Comparison of ENCODE assay signal across 8 cellular contexts in genomic region chr9:113274474-113275146, GRCh38. TPM values are rescaled to one million over a fixed set of nuclear protein-coding genes. Genes with fewer than 3 reads are reported as not detected.
DNase-seq lines count a peak whose midpoint lies in the region; ATAC-seq and TF ChIP-seq lines count a peak whose summit lies in the region.

No MANE protein-coding gene starts in this region.

- intact Hi-C loops in HCT116 (cut with micrococcal nuclease) = loop anchor here (1.0 to 10.0 kb wide), 4 partner anchors 66 to 384 kb away; partner anchors contain the start of gene WDR31

- TF ChIP-seq CTCF in HCT116 (IDR thresholded peaks at IDR 0.05 in 2 of 3, conservative IDR thresholded peaks at IDR 0.05 in 1 of 3; ENCODE audit: borderline replicate concordance in 1 of 3, insufficient read depth in 1 of 3, low read depth in 2 of 3, low read length in 2 of 3) = peak; percentile 52 to 70 (median 55); a peak in 5 of 6 replicates
- TF ChIP-seq CTCF in upper lobe of left lung (IDR thresholded peaks at IDR 0.05) = peak; percentile 47 to 85 (median 64)

- no peak for TF ChIP-seq EP300 in upper lobe of left lung (IDR thresholded peaks at IDR 0.05)

- 0 to 3% methylated on average over 14 to 15 of the region's 15 CpGs for WGBS in upper lobe of left lung, 2 donors

- peaks cover 61% of the 10 kb centered on the region for H3K79me2 ChIP-seq in HCT116 (ENCODE audit: insufficient read depth, low read length)

- H2AFZ ChIP-seq in HCT116 (ENCODE audit: low read depth, low read length, poor library complexity, severe bottlenecking) = peak overlapping the region; percentile 63

- no peak for TF ChIP-seq POLR2A in HCT116 (IDR thresholded peaks at IDR 0.05; ENCODE audit: borderline replicate concordance, extremely low read depth, insufficient read depth, insufficient read length)
- no peak for TF ChIP-seq POLR2A in upper lobe of left lung (IDR thresholded peaks at IDR 0.05)

- ATAC-seq in HCT116 (peak; percentile 39), upper lobe of left lung (ENCODE audit: low FRiP score in 2 of 2) (peak; percentile 68 to 82)

- no peaks in the 10 kb centered on the region for H3K27me3 ChIP-seq in HCT116 (ENCODE audit: insufficient read depth, low read length)
- H3K27me3 ChIP-seq in upper lobe of left lung = no peaks in the 10 kb centered on the region

- H3K9me3 ChIP-seq in HCT116 (ENCODE audit: control insufficient read depth in 1 of 2, insufficient read depth in 1 of 2, low read depth in 1 of 2, low read length in 2 of 2) = no peaks in the 10 kb centered on the region
- H3K9me3 ChIP-seq in upper lobe of left lung = no peaks in the 10 kb centered on the region

- H3K4me2 ChIP-seq in HCT116 (ENCODE audit: low read length) = peak overlapping the region; percentile 79

- DNase-seq in stimulated activated CD4-positive, alpha-beta T cell treated with anti-CD3 and anti-CD28 coated beads, Interleukin-15, amount 100 ng/mL, for 24 hours = peak; percentile 19
- no peak for DNase-seq in stimulated activated CD4-positive, alpha-beta T cell treated with anti-CD3 and anti-CD28 coated beads, Interleukin-4, amount 100 ng/mL, for 1 hour
- DNase-seq in HCT116 (ENCODE audit: low read depth, low spot score) (peak; percentile 48), NCI-H1092 treated with DMSO at 0.1 percent for 48 hours (lab: John Stamatoyannopoulos, UW) (peak; percentile 53), SW 1271 (lab: John Stamatoyannopoulos, UW) (peak; percentile 36 to 76), epithelial cell of prostate (ENCODE audit: low read depth, low spot score) (no peak), midbrain (lab: John Stamatoyannopoulos, UW) (peak; percentile 70), upper lobe of left lung (no peak)

- no peaks in the 10 kb centered on the region for H3K9me2 ChIP-seq in HCT116 (ENCODE audit: insufficient read depth)

- H3K36me3 ChIP-seq in HCT116 (ENCODE audit: control insufficient read depth in 1 of 2, insufficient read depth in 2 of 2, low read length in 2 of 2) (peaks cover 32 to 37% of the 10 kb centered on the region in 2 experiments), upper lobe of left lung (peaks cover 17 to 60% (median 33%) of the 10 kb centered on the region in 4 donors)

- H3K27ac ChIP-seq in HCT116 (ENCODE audit: low read depth, low read length) = peak overlapping the region; percentile 70
- H3K27ac ChIP-seq in epithelial cell of prostate = peak overlapping the region; percentile 74
- H3K27ac ChIP-seq in upper lobe of left lung = peak overlapping the region; percentile 89 to 97 (median 94)

- CTCF ChIA-PET in HCT116 (lab: Charles Lee) = interaction anchor here (0.6 to 2.2 kb wide), 14 partner anchors 9 to 384 kb away, joined by 3 to 25 read pairs (median 4); partner anchors contain the start of genes ALAD, C9orf43, POLE3 and SLC31A1

- no TSS peak for BruUV-seq in HCT116 (replicated peaks; lab: Mats Ljungman, UMichigan)

- H3K4me1 ChIP-seq in HCT116 (ENCODE audit: control insufficient read depth in 1 of 2, insufficient read depth in 2 of 2, low read length in 2 of 2) (peaks cover 3 to 14% of the 10 kb centered on the region in 2 experiments; a peak in 3 of 4 replicates), upper lobe of left lung (peaks cover 17 to 36% (median 23%) of the 10 kb centered on the region in 4 donors)

- peak; percentile 72 for TF ChIP-seq RAD21 in HCT116 (IDR thresholded peaks at IDR 0.05; ENCODE audit: low read depth)

- RAD21 ChIA-PET in HCT116 (lab: Charles Lee; ENCODE audit: low non-redundant PET in 1 of 2, low total read pairs in 2 of 2, uncharacterized antibody in 2 of 2, unreplicated experiment in 2 of 2) = interaction anchor here (0.8 to 1.6 kb wide), 5 partner anchors 127 to 383 kb away, joined by 3 to 4 read pairs (median 3); partner anchors contain the start of gene ALAD (in 1 of the 2)

- H3K4me3 ChIP-seq in HCT116 (replicated peaks in 1 of 2; ENCODE audit: low read depth in 1 of 2, low read length in 2 of 2) (peak overlapping the region; percentile 71 to 73), upper lobe of left lung (peak overlapping the region; percentile 71 to 84 (median 74))

- POLR2A ChIA-PET in HCT116 (lab: Charles Lee) = interaction anchor here (0.6 to 1.7 kb wide), 7 partner anchors 54 to 383 kb away, joined by 3 to 11 read pairs (median 4); partner anchors contain the start of genes C9orf43, FKBP15, HDHD3 and POLE3

- peaks cover 6% of the 10 kb centered on the region; the same call in 1 of the 2 replicates for H4K20me1 ChIP-seq in HCT116 (ENCODE audit: insufficient read depth)

- peak overlapping the region; percentile 96 for H3K9ac ChIP-seq in HCT116 (ENCODE audit: low read length)

TF ChIP-seq in HCT116, 20 proteins besides CTCF, POLR2A, EP300 and RAD21:
- TF ChIP-seq EZH2phosphoT487 (IDR thresholded peaks at IDR 0.05; ENCODE audit: borderline replicate concordance) (no peak), SIN3A (IDR thresholded peaks at IDR 0.05; ENCODE audit: low read depth) (no peak; the same call in none of the 2 replicates), EGR1 (IDR thresholded peaks at IDR 0.05; ENCODE audit: low read depth) (no peak), SP1 (IDR thresholded peaks at IDR 0.05; ENCODE audit: low read depth) (no peak), TCF7L2 (IDR thresholded peaks at IDR 0.05; ENCODE audit: borderline replicate concordance, extremely low read depth, insufficient read depth, insufficient read length) (no peak), SRF (IDR thresholded peaks at IDR 0.05; ENCODE audit: low read depth) (no peak)

RNA-seq across cellular contexts. Expression of gene CDC26, which starts 0.8 kb away (rescaled TPM):
- 22.0 TPM for total RNA-seq in HCT116 (2021; ENCODE audit: unreplicated experiment)
- 22.3 and 29.7 TPM in 2 replicates for polyA plus RNA-seq in HCT116 (2012)
- total RNA-seq in upper lobe of left lung = 10 to 100 TPM; 17.7 to 41.9 (median 28.4) TPM

RNA-seq across cellular contexts. Expression of gene PRPF4, which starts 0.8 kb away (rescaled TPM):
- total RNA-seq in HCT116 (2021; ENCODE audit: unreplicated experiment) (53.9 TPM), upper lobe of left lung (10 to 100 TPM in 5 of 6 donors, 1 to 10 TPM in 1; 7.1 to 18.2 (median 15.0) TPM)
- 26.6 and 30.9 TPM in 2 replicates for polyA plus RNA-seq in HCT116 (2012)

RNA-seq across cellular contexts. Expression of gene RNF183, which starts 28.6 kb away (rescaled TPM):
- total RNA-seq in HCT116 (2021; ENCODE audit: unreplicated experiment) (0.12 TPM), upper lobe of left lung (1 to 10 TPM in 1 of 6 donors, under 1 TPM in 2, not detected in 3; 0.30 to 3.1 (median 0.39) TPM)
- polyA plus RNA-seq in HCT116 (2012) = 0.17 and 0.41 TPM in 2 replicates

RNA-seq across cellular contexts. Expression of gene SLC31A1, which starts 53.3 kb away (rescaled TPM):
- total RNA-seq in HCT116 (2021; ENCODE audit: unreplicated experiment) = 24.4 TPM
- polyA plus RNA-seq in HCT116 (2012) = 17.2 and 18.6 TPM in 2 replicates
- 10 to 100 TPM; 10.5 to 44.7 (median 28.5) TPM for total RNA-seq in upper lobe of left lung

RNA-seq across cellular contexts. Expression of gene FKBP15, which starts 53.5 kb away (rescaled TPM):
- total RNA-seq in HCT116 (2021; ENCODE audit: unreplicated experiment) = 13.8 TPM
- polyA plus RNA-seq in HCT116 (2012) = 14.1 and 14.4 TPM in 2 replicates
- total RNA-seq in upper lobe of left lung = 10 to 100 TPM; 36.5 to 72.3 (median 50.0) TPM

Comparison
In these comparisons a context has a peak if more than half of its experiments do, and no peak if none do; other contexts are left out.
1. DNase-seq: peak in stimulated activated CD4-positive, alpha-beta T cell treated with anti-CD3 and anti-CD28 coated beads, Interleukin-15, amount 100 ng/mL, for 24 hours (single experiment), HCT116 (single experiment), NCI-H1092 treated with DMSO at 0.1 percent for 48 hours (single experiment), SW 1271 (2 of 2) and midbrain (single experiment); none in stimulated activated CD4-positive, alpha-beta T cell treated with anti-CD3 and anti-CD28 coated beads, Interleukin-4, amount 100 ng/mL, for 1 hour (single experiment), epithelial cell of prostate (single experiment) and upper lobe of left lung (0 of 2).
2. Peak in every context shown above with its lines, with median percentiles within 50 percentile points of each other: H3K27ac ChIP-seq.